In the genomic region with DNA sequence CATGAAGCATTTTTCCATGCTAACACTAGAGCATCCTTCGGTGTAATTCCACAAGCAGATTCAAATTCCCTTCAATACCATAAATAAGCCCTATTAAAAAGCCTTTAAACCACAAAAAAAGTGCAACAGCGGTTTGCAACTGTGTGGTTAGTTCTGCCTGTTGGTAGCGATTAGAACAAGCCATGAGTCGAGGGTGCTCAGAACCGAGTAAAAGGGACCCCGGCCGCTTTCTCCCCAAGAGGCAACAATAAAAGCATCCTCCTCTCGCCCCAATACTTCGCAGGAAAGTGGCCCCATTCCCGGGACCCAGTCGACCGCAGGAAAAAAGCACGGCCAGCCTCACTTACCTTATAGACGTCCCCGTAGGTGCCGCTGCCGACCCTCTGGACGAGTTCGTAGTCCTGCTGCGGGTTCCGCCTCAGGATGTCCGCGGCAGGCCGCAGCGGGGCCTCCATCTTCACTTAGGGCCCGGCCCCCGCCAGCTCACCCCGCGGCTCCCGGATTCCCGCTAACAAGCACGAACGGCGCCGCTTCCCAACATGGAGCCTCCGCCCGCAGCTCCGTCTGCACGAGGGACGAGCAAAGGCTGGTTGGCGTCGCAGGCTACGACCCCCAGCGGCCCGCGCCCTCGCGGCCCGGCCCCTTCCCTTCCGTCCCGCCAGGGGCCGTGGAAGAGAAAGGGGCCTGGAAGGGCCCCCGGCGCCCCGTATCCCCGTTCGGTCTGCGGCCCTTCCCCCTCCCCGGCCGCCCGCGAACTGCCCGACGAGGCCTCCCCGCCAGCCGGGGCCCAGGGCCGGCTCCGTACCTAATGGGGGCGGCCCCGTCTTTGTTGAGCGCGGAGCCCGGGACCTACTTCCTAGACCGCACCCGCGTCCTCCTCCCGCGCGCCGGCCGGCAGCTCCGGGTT, we compare ENCODE assay signal across 1 cellular context.
TF ChIP-seq lines count a peak whose summit lies in the region.

No MANE protein-coding gene starts in this region.

TF ChIP-seq in HepG2, 621 proteins besides CTCF, POLR2A, EP300 and RAD21 (continued from another document and continues in another):
- TF ChIP-seq ZFX (CRISPR knock-in tag; IDR thresholded peaks at IDR 0.05; ENCODE audit: low read depth): peak; percentile 85
- TF ChIP-seq ZNF709 (CRISPR knock-in tag; IDR thresholded peaks at IDR 0.05): peak; percentile 41; the same call in 1 of the 2 replicates
- peak; percentile 68 for TF ChIP-seq HNRNPK (IDR thresholded peaks at IDR 0.05; ENCODE audit: low read depth, low read length, poor library complexity, severe bottlenecking)
- TF ChIP-seq HDAC1 (CRISPR knock-in tag; IDR thresholded peaks at IDR 0.05): no peak
- TF ChIP-seq ZC3H4 (CRISPR knock-in tag; IDR thresholded peaks at IDR 0.05; ENCODE audit: borderline replicate concordance): no peak
- TF ChIP-seq ZSCAN20 (CRISPR knock-in tag; IDR thresholded peaks at IDR 0.05; ENCODE audit: borderline replicate concordance): 0 out of 2 replicates have a peak, but pooled peaks have one; percentile 54
- no peak; the same call in 1 of the 2 replicates for TF ChIP-seq ARHGAP35 (CRISPR knock-in tag; IDR thresholded peaks at IDR 0.05; ENCODE audit: borderline replicate concordance)
- peak; percentile 87 for TF ChIP-seq ASH2L (IDR thresholded peaks at IDR 0.05; ENCODE audit: insufficient read length, low read depth, low read length)
- TF ChIP-seq ZNF350 (CRISPR knock-in tag; IDR thresholded peaks at IDR 0.05; ENCODE audit: borderline replicate concordance, low read depth): 0 out of 2 replicates have a peak, but pooled peaks have one; percentile 5
- no peak for TF ChIP-seq ZNF605 (CRISPR knock-in tag; IDR thresholded peaks at IDR 0.05)
- TF ChIP-seq, protein P1, sequence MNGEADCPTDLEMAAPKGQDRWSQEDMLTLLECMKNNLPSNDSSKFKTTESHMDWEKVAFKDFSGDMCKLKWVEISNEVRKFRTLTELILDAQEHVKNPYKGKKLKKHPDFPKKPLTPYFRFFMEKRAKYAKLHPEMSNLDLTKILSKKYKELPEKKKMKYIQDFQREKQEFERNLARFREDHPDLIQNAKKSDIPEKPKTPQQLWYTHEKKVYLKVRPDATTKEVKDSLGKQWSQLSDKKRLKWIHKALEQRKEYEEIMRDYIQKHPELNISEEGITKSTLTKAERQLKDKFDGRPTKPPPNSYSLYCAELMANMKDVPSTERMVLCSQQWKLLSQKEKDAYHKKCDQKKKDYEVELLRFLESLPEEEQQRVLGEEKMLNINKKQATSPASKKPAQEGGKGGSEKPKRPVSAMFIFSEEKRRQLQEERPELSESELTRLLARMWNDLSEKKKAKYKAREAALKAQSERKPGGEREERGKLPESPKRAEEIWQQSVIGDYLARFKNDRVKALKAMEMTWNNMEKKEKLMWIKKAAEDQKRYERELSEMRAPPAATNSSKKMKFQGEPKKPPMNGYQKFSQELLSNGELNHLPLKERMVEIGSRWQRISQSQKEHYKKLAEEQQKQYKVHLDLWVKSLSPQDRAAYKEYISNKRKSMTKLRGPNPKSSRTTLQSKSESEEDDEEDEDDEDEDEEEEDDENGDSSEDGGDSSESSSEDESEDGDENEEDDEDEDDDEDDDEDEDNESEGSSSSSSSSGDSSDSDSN (CRISPR knock-in tag; IDR thresholded peaks at IDR 0.05): peak; percentile 94; the same call in 1 of the 2 replicates
- TF ChIP-seq, protein P2, sequence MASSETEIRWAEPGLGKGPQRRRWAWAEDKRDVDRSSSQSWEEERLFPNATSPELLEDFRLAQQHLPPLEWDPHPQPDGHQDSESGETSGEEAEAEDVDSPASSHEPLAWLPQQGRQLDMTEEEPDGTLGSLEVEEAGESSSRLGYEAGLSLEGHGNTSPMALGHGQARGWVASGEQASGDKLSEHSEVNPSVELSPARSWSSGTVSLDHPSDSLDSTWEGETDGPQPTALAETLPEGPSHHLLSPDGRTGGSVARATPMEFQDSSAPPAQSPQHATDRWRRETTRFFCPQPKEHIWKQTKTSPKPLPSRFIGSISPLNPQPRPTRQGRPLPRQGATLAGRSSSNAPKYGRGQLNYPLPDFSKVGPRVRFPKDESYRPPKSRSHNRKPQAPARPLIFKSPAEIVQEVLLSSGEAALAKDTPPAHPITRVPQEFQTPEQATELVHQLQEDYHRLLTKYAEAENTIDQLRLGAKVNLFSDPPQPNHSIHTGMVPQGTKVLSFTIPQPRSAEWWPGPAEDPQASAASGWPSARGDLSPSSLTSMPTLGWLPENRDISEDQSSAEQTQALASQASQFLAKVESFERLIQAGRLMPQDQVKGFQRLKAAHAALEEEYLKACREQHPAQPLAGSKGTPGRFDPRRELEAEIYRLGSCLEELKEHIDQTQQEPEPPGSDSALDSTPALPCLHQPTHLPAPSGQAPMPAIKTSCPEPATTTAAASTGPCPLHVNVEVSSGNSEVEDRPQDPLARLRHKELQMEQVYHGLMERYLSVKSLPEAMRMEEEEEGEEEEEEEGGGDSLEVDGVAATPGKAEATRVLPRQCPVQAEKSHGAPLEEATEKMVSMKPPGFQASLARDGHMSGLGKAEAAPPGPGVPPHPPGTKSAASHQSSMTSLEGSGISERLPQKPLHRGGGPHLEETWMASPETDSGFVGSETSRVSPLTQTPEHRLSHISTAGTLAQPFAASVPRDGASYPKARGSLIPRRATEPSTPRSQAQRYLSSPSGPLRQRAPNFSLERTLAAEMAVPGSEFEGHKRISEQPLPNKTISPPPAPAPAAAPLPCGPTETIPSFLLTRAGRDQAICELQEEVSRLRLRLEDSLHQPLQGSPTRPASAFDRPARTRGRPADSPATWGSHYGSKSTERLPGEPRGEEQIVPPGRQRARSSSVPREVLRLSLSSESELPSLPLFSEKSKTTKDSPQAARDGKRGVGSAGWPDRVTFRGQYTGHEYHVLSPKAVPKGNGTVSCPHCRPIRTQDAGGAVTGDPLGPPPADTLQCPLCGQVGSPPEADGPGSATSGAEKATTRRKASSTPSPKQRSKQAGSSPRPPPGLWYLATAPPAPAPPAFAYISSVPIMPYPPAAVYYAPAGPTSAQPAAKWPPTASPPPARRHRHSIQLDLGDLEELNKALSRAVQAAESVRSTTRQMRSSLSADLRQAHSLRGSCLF (CRISPR knock-in tag; IDR thresholded peaks at IDR 0.05; ENCODE audit: borderline replicate concordance): no peak
- peak; percentile 15; the same call in 1 of the 2 replicates for TF ChIP-seq ZBTB7B (CRISPR knock-in tag; IDR thresholded peaks at IDR 0.05)
- peak; percentile 40; the same call in 1 of the 2 replicates for TF ChIP-seq NKX3-1 (CRISPR knock-in tag; IDR thresholded peaks at IDR 0.05)
- TF ChIP-seq, protein P3, sequence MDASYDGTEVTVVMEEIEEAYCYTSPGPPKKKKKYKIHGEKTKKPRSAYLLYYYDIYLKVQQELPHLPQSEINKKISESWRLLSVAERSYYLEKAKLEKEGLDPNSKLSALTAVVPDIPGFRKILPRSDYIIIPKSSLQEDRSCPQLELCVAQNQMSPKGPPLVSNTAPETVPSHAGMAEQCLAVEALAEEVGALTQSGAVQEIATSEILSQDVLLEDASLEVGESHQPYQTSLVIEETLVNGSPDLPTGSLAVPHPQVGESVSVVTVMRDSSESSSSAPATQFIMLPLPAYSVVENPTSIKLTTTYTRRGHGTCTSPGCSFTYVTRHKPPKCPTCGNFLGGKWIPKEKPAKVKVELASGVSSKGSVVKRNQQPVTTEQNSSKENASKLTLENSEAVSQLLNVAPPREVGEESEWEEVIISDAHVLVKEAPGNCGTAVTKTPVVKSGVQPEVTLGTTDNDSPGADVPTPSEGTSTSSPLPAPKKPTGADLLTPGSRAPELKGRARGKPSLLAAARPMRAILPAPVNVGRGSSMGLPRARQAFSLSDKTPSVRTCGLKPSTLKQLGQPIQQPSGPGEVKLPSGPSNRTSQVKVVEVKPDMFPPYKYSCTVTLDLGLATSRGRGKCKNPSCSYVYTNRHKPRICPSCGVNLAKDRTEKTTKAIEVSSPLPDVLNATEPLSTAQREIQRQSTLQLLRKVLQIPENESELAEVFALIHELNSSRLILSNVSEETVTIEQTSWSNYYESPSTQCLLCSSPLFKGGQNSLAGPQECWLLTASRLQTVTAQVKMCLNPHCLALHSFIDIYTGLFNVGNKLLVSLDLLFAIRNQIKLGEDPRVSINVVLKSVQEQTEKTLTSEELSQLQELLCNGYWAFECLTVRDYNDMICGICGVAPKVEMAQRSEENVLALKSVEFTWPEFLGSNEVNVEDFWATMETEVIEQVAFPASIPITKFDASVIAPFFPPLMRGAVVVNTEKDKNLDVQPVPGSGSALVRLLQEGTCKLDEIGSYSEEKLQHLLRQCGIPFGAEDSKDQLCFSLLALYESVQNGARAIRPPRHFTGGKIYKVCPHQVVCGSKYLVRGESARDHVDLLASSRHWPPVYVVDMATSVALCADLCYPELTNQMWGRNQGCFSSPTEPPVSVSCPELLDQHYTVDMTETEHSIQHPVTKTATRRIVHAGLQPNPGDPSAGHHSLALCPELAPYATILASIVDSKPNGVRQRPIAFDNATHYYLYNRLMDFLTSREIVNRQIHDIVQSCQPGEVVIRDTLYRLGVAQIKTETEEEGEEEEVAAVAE (CRISPR knock-in tag; IDR thresholded peaks at IDR 0.05; ENCODE audit: borderline replicate concordance): no peak
- TF ChIP-seq, protein P4, sequence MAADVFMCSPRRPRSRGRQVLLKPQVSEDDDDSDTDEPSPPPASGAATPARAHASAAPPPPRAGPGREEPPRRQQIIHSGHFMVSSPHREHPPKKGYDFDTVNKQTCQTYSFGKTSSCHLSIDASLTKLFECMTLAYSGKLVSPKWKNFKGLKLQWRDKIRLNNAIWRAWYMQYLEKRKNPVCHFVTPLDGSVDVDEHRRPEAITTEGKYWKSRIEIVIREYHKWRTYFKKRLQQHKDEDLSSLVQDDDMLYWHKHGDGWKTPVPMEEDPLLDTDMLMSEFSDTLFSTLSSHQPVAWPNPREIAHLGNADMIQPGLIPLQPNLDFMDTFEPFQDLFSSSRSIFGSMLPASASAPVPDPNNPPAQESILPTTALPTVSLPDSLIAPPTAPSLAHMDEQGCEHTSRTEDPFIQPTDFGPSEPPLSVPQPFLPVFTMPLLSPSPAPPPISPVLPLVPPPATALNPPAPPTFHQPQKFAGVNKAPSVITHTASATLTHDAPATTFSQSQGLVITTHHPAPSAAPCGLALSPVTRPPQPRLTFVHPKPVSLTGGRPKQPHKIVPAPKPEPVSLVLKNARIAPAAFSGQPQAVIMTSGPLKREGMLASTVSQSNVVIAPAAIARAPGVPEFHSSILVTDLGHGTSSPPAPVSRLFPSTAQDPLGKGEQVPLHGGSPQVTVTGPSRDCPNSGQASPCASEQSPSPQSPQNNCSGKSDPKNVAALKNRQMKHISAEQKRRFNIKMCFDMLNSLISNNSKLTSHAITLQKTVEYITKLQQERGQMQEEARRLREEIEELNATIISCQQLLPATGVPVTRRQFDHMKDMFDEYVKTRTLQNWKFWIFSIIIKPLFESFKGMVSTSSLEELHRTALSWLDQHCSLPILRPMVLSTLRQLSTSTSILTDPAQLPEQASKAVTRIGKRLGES (CRISPR knock-in tag; IDR thresholded peaks at IDR 0.05; ENCODE audit: borderline replicate concordance): no peak
- TF ChIP-seq SCMH1 (CRISPR knock-in tag; IDR thresholded peaks at IDR 0.05; ENCODE audit: borderline replicate concordance): no peak
- TF ChIP-seq ZFY (CRISPR knock-in tag; IDR thresholded peaks at IDR 0.05): peak; percentile 94
- TF ChIP-seq, protein P5, sequence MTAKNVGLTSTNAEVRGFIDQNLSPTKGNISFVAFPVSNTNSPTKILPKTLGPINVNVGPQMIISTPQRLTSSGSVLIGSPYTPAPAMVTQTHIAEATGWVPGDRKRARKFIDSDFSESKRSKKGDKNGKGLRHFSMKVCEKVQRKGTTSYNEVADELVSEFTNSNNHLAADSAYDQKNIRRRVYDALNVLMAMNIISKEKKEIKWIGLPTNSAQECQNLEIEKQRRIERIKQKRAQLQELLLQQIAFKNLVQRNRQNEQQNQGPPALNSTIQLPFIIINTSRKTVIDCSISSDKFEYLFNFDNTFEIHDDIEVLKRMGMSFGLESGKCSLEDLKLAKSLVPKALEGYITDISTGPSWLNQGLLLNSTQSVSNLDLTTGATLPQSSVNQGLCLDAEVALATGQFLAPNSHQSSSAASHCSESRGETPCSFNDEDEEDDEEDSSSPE (CRISPR knock-in tag; IDR thresholded peaks at IDR 0.05): peak; percentile 24; the same call in 1 of the 2 replicates
- TF ChIP-seq KLF16 (CRISPR knock-in tag; IDR thresholded peaks at IDR 0.05): peak in 1 of 2 experiments; percentile 16; a peak in 1 of 4 replicates
- TF ChIP-seq MTF1 (CRISPR knock-in tag; IDR thresholded peaks at IDR 0.05): 0 out of 2 replicates have a peak, but pooled peaks have one; percentile 29
- TF ChIP-seq SRY (CRISPR knock-in tag; IDR thresholded peaks at IDR 0.05): peak; percentile 73
- peak; percentile 20; the same call in 1 of the 2 replicates for TF ChIP-seq PHF20 (CRISPR knock-in tag; IDR thresholded peaks at IDR 0.05)
- no peak; the same call in 1 of the 2 replicates for TF ChIP-seq ZNF792 (CRISPR knock-in tag; IDR thresholded peaks at IDR 0.05)
- 0 out of 2 replicates have a peak, but pooled peaks have one; percentile 36 for TF ChIP-seq BRD4 (CRISPR knock-in tag; IDR thresholded peaks at IDR 0.05)
- peak; percentile 92; the same call in 1 of the 2 replicates for TF ChIP-seq YEATS4 (CRISPR knock-in tag; IDR thresholded peaks at IDR 0.05; ENCODE audit: borderline replicate concordance)
- TF ChIP-seq ZNF101 (CRISPR knock-in tag; IDR thresholded peaks at IDR 0.05; ENCODE audit: borderline replicate concordance, low read depth): no peak
- TF ChIP-seq ZNF224 (CRISPR knock-in tag; IDR thresholded peaks at IDR 0.05): peak; percentile 64; the same call in 1 of the 2 replicates
- peak; percentile 2; the same call in 1 of the 2 replicates for TF ChIP-seq ESRRA (CRISPR knock-in tag; IDR thresholded peaks at IDR 0.05; ENCODE audit: low read depth)
- no peak for TF ChIP-seq ARNT (IDR thresholded peaks at IDR 0.05)
- TF ChIP-seq, protein P6, sequence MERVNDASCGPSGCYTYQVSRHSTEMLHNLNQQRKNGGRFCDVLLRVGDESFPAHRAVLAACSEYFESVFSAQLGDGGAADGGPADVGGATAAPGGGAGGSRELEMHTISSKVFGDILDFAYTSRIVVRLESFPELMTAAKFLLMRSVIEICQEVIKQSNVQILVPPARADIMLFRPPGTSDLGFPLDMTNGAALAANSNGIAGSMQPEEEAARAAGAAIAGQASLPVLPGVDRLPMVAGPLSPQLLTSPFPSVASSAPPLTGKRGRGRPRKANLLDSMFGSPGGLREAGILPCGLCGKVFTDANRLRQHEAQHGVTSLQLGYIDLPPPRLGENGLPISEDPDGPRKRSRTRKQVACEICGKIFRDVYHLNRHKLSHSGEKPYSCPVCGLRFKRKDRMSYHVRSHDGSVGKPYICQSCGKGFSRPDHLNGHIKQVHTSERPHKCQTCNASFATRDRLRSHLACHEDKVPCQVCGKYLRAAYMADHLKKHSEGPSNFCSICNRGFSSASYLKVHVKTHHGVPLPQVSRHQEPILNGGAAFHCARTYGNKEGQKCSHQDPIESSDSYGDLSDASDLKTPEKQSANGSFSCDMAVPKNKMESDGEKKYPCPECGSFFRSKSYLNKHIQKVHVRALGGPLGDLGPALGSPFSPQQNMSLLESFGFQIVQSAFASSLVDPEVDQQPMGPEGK (CRISPR knock-in tag; IDR thresholded peaks at IDR 0.05): 0 out of 2 replicates have a peak, but pooled peaks have one; percentile 6
- no peak for TF ChIP-seq MED8 (CRISPR knock-in tag; IDR thresholded peaks at IDR 0.05; ENCODE audit: insufficient replicate concordance)
